13 cellular contexts compared by ENCODE assay signal in the genomic region with DNA sequence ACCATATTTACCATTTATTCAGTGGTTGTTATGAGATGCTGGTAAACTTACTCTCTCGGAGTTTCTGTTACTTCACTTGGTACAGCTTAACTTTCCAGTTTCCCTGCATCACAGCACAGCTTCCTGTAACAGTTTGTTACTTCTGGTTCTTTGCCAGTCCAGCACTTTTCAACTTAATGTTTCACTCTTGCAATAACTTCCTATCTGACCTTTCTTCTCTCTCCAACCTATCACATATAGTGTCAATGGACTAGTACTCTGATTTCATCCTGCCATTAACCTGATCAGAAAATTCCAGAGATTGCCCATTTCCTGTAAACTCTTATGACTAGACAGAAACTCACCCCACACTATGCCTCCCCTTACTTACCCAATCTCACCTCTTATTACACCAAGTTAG. TPM values are rescaled to one million over a fixed set of nuclear protein-coding genes. Genes with fewer than 3 reads are reported as not detected.
A peak's percentile ranks its signal among the peaks of the same experiment; 100 is the strongest.
DNase-seq lines count a peak whose midpoint lies in the region; ATAC-seq and TF ChIP-seq lines count a peak whose summit lies in the region.
"Had no signal": no experiment of that assay in that cellular context is flagged by ENCODE, and none has a peak within 500 bp of the region (broad histone marks: within the 10 kb centered on the region; RNA-seq: fewer than 3 reads in every experiment).

No MANE protein-coding gene starts in this region.

- peak; percentile 31 for DNase-seq in fibroblast of pulmonary artery (ENCODE audit: low read depth)
- DNase-seq in neuronal stem cell (ENCODE audit: low spot score), result no peak
- DNase-seq in stimulated activated CD8-positive, alpha-beta memory T cell treated with anti-CD3 and anti-CD28 coated beads, Interleukin-4, amount 100 ng/mL, for 48 hours, result no peak
- no peak for DNase-seq in C1 segment of cervical spinal cord (lab: John Stamatoyannopoulos, UW)
- DNase-seq: activated CD4-positive, CD25-positive, alpha-beta regulatory T cell treated with anti-CD3 and anti-CD28 coated beads, Interleukin-2, amount 50 U/mL, for 72 hours; brain microvascular endothelial cell; Caco-2; NCI-H446 treated with DMSO at 0.1 percent for 48 hours; SHP77 treated with DMSO at 0.1 percent for 48 hours had no signal

- no peak overlapping the region for H3K4ac ChIP-seq in neuronal stem cell (ENCODE audit: low read length)

- H2BK15ac ChIP-seq in neuronal stem cell (ENCODE audit: low read length), result no peak overlapping the region

- H3K27ac ChIP-seq in neuronal stem cell (replicated peaks; ENCODE audit: low read length), result no peak overlapping the region
- H3K27ac ChIP-seq: brain microvascular endothelial cell had no signal

- H3K4me2 ChIP-seq in neuronal stem cell (ENCODE audit: insufficient read depth, low read length, poor library complexity, severe bottlenecking), result no peak overlapping the region

- peaks cover 5% of the 10 kb centered on the region for H3K79me1 ChIP-seq in neuronal stem cell (ENCODE audit: low read depth, low read length)

- no peak overlapping the region for H3K14ac ChIP-seq in neuronal stem cell (ENCODE audit: low read length)

- no peak overlapping the region for H2BK120ac ChIP-seq in neuronal stem cell (ENCODE audit: low read depth, low read length)

- H3K4me1 ChIP-seq in neuronal stem cell (ENCODE audit: control insufficient read depth in 2 of 2, insufficient read depth in 1 of 2, low read depth in 1 of 2, low read length in 2 of 2), result peaks cover 0 to 3% of the 10 kb centered on the region in 2 donors
- H3K4me1 ChIP-seq: Caco-2 had no signal

- TF ChIP-seq CTCF in fibroblast of pulmonary artery (IDR thresholded peaks at IDR 0.05; ENCODE audit: low read length, missing control alignments), result no peak

- no peak overlapping the region for H4K8ac ChIP-seq in neuronal stem cell (ENCODE audit: low read depth, low read length)

- no peak overlapping the region for H3K18ac ChIP-seq in neuronal stem cell (ENCODE audit: low read length)

- no peak overlapping the region for H2BK12ac ChIP-seq in neuronal stem cell (ENCODE audit: low read length)

- no peak overlapping the region for H2AK5ac ChIP-seq in neuronal stem cell (ENCODE audit: low read depth, low read length)

- H4K91ac ChIP-seq in neuronal stem cell (ENCODE audit: low read depth, low read length, poor library complexity), result no peak overlapping the region

- peaks cover 0 to 62% (median 0%) of the 10 kb centered on the region in 3 experiments for H3K27me3 ChIP-seq in neuronal stem cell (ENCODE audit: control insufficient read depth in 3 of 3, insufficient read depth in 3 of 3, low read depth in 1 of 3, low read length in 3 of 3)
- H3K27me3 ChIP-seq: brain microvascular endothelial cell had no signal

- H3K36me3 ChIP-seq in neuronal stem cell (replicated peaks in 1 of 2; ENCODE audit: control insufficient read depth in 2 of 2, insufficient read depth in 2 of 2, low read length in 2 of 2), result no peaks in the 10 kb centered on the region
- H3K36me3 ChIP-seq: brain microvascular endothelial cell had no signal

- no peak overlapping the region for H2AFZ ChIP-seq in neuronal stem cell (ENCODE audit: low read length)

- ATAC-seq in GM18505 (IDR thresholded peaks at IDR 0.05; ENCODE audit: unreplicated experiment) (peak; percentile 18), GM21447 (IDR thresholded peaks at IDR 0.05; ENCODE audit: unreplicated experiment) (peak; percentile 29), HG03575 (IDR thresholded peaks at IDR 0.05; ENCODE audit: extremely low read depth, insufficient number of reproducible peaks, low FRiP score, unreplicated experiment) (peak; percentile 27), HG03521 (IDR thresholded peaks at IDR 0.05; ENCODE audit: unreplicated experiment) (no peak)

- TF ChIP-seq POLR2A in GM18505 (IDR thresholded peaks at IDR 0.05; ENCODE audit: borderline replicate concordance, extremely low read depth, insufficient read depth, insufficient read length), result no peak

- no peak overlapping the region for H2BK5ac ChIP-seq in neuronal stem cell (ENCODE audit: low read length)

- WGBS in neuronal stem cell (ENCODE audit: extremely low coverage in 2 of 2, insufficient read length in 2 of 2, insufficient replicate concordance in 1 of 2), 2 donors, result no CpG with 5 or more reads among the region's 1 CpG

- no peak overlapping the region for H3K23ac ChIP-seq in neuronal stem cell (ENCODE audit: low read depth, low read length, poor library complexity)

- H3K9me3 ChIP-seq in neuronal stem cell (replicated peaks in 1 of 2; ENCODE audit: control insufficient read depth in 2 of 2, insufficient read depth in 1 of 2, low read depth in 1 of 2, low read length in 2 of 2), result no peaks in the 10 kb centered on the region
- H3K9me3 ChIP-seq: Caco-2 had no signal

- H3K9ac ChIP-seq in neuronal stem cell (ENCODE audit: low read depth, low read length, poor library complexity), result no peak overlapping the region

- H3K4me3 ChIP-seq in fibroblast of pulmonary artery (replicated peaks; ENCODE audit: low read depth, low read length), result no peak overlapping the region
- no peak overlapping the region for H3K4me3 ChIP-seq in neuronal stem cell (ENCODE audit: low read length in 2 of 2)

RNA-seq across cellular contexts. Expression of a gene that starts 3.9 kb away (rescaled TPM):
- polyA plus RNA-seq in neuronal stem cell (2013, experiment 1 of 2), result 19.7 TPM
- polyA plus RNA-seq in neuronal stem cell (2013, experiment 2 of 2), result 20.1 TPM
